18 cellular contexts compared by ENCODE assay signal in genomic region chr10:12465385-12466136, GRCh38.
DNase-seq lines count a peak whose midpoint lies in the region; ATAC-seq and TF ChIP-seq lines count a peak whose summit lies in the region.
"Had no signal": no experiment of that assay in that cellular context is flagged by ENCODE, and none has a peak within 500 bp of the region (broad histone marks: within the 10 kb centered on the region; RNA-seq: fewer than 3 reads in every experiment).

No MANE protein-coding gene starts in this region.

- no peaks in the 10 kb centered on the region for H3K36me3 ChIP-seq in HEK293 (ENCODE audit: control insufficient read depth in 2 of 2, insufficient read depth in 1 of 2, low read length in 2 of 2)

- TF ChIP-seq CTCF in HEK293 (tag by site-specific recombination; IDR thresholded peaks at IDR 0.05), result no peak

- H3K9me3 Mint-ChIP-seq in activated T-cell treated with anti-CD3 and anti-CD28 coated beads, Interleukin-2, amount 50 U/mL, for 24 hours, result no peaks in the 10 kb centered on the region
- no peaks in the 10 kb centered on the region for H3K9me3 Mint-ChIP-seq in activated T-helper 17 cell treated with anti-CD3 and anti-CD28 coated beads, Interleukin-2, amount 50 U/mL, for 72 hours
- no peaks in the 10 kb centered on the region for H3K9me3 Mint-ChIP-seq in stimulated activated effector memory CD8-positive, alpha-beta T cell treated with anti-CD3 and anti-CD28 coated beads, Interleukin-12 subunit alpha, Interleukin-12 subunit beta, amount 100 ng/mL, for 72 hours
- H3K9me3 Mint-ChIP-seq: CD4-positive, alpha-beta T cell had no signal

- H3K4me3 Mint-ChIP-seq in activated T-cell treated with anti-CD3 and anti-CD28 coated beads, Interleukin-2, amount 50 U/mL, for 24 hours, result no peak overlapping the region
- peak overlapping the region; percentile 43 for H3K4me3 Mint-ChIP-seq in activated T-helper 17 cell treated with anti-CD3 and anti-CD28 coated beads, Interleukin-2, amount 50 U/mL, for 72 hours
- H3K4me3 Mint-ChIP-seq in stimulated activated effector memory CD8-positive, alpha-beta T cell treated with anti-CD3 and anti-CD28 coated beads, Interleukin-12 subunit alpha, Interleukin-12 subunit beta, amount 100 ng/mL, for 72 hours, result no peak overlapping the region
- H3K4me3 Mint-ChIP-seq: B cell; CD4-positive, alpha-beta T cell had no signal

- peak; percentile 76 for ATAC-seq in activated T-helper 17 cell treated with anti-CD3 and anti-CD28 coated beads, Interleukin-2, amount 50 U/mL, for 72 hours (replicated peaks)
- ATAC-seq in stimulated activated effector memory CD8-positive, alpha-beta T cell treated with anti-CD3 and anti-CD28 coated beads, Interleukin-12 subunit alpha, Interleukin-12 subunit beta, amount 100 ng/mL, for 72 hours, result peak; percentile 89

- no peak overlapping the region for H3K27ac Mint-ChIP-seq in activated T-cell treated with anti-CD3 and anti-CD28 coated beads, Interleukin-2, amount 50 U/mL, for 24 hours
- no peak overlapping the region for H3K27ac Mint-ChIP-seq in activated T-helper 17 cell treated with anti-CD3 and anti-CD28 coated beads, Interleukin-2, amount 50 U/mL, for 72 hours
- H3K27ac Mint-ChIP-seq in stimulated activated effector memory CD8-positive, alpha-beta T cell treated with anti-CD3 and anti-CD28 coated beads, Interleukin-12 subunit alpha, Interleukin-12 subunit beta, amount 100 ng/mL, for 72 hours, result peak overlapping the region; percentile 84
- H3K27ac Mint-ChIP-seq: B cell; CD4-positive, alpha-beta T cell had no signal

- peak; percentile 12 for DNase-seq in activated T-cell treated with anti-CD3 and anti-CD28 coated beads, Interleukin-2, amount 50 U/mL, for 24 hours
- DNase-seq in activated T-cell treated with anti-CD3 and anti-CD28 coated beads for 4 hours, result no peak
- no peak for DNase-seq in stimulated activated effector memory CD8-positive, alpha-beta T cell treated with anti-CD3 and anti-CD28 coated beads, Interleukin-12 subunit alpha, Interleukin-12 subunit beta, amount 100 ng/mL, for 72 hours (ENCODE audit: low spot score in 2 of 2)
- DNase-seq in NCI-H1417 (lab: John Stamatoyannopoulos, UW), result no peak
- DNase-seq in AG08396 (ENCODE audit: low spot score), result no peak
- no peak for DNase-seq in NCI-H2196 (lab: John Stamatoyannopoulos, UW; ENCODE audit: unreplicated experiment)
- DNase-seq: ACHN; CD4-positive, alpha-beta T cell; DND-41; GDM1; NCI-H1092; NCI-H187; NCI-H510A; SIG-M5 had no signal

- no peaks in the 10 kb centered on the region for H3K27me3 Mint-ChIP-seq in activated T-cell treated with anti-CD3 and anti-CD28 coated beads, Interleukin-2, amount 50 U/mL, for 24 hours
- H3K27me3 Mint-ChIP-seq in activated T-helper 17 cell treated with anti-CD3 and anti-CD28 coated beads, Interleukin-2, amount 50 U/mL, for 72 hours, result no peaks in the 10 kb centered on the region
- H3K27me3 Mint-ChIP-seq: B cell; CD4-positive, alpha-beta T cell had no signal

- no peaks in the 10 kb centered on the region for H3K36me3 Mint-ChIP-seq in activated T-cell treated with anti-CD3 and anti-CD28 coated beads, Interleukin-2, amount 50 U/mL, for 24 hours (ENCODE audit: low read depth)
- H3K36me3 Mint-ChIP-seq in activated T-helper 17 cell treated with anti-CD3 and anti-CD28 coated beads, Interleukin-2, amount 50 U/mL, for 72 hours (ENCODE audit: low read depth), result no peaks in the 10 kb centered on the region
- H3K36me3 Mint-ChIP-seq in stimulated activated effector memory CD8-positive, alpha-beta T cell treated with anti-CD3 and anti-CD28 coated beads, Interleukin-12 subunit alpha, Interleukin-12 subunit beta, amount 100 ng/mL, for 72 hours, result no peaks in the 10 kb centered on the region

- CTCF ChIA-PET in HEK293 (lab: Yijun Ruan, JAX), result no interaction called here

- H3K27ac ChIP-seq in HEK293 (ENCODE audit: extremely low read depth, low read depth, low read length), result no peak overlapping the region
- H3K27ac ChIP-seq: KMS-11 had no signal

- H3K9me3 ChIP-seq in HEK293 (ENCODE audit: control insufficient read depth, insufficient read depth, low read depth, low read length), result no peaks in the 10 kb centered on the region

- H3K4me1 ChIP-seq in HEK293 (ENCODE audit: control insufficient read depth, insufficient read depth, low read length), result peaks cover 4% of the 10 kb centered on the region; the same call in 1 of the 2 replicates

- H3K4me3 ChIP-seq in HEK293 (ENCODE audit: low read depth, low read length), result no peak overlapping the region

- H3K4me1 Mint-ChIP-seq in activated T-cell treated with anti-CD3 and anti-CD28 coated beads, Interleukin-2, amount 50 U/mL, for 24 hours (ENCODE audit: low read depth), result peaks cover 35% of the 10 kb centered on the region
- peaks cover 20% of the 10 kb centered on the region for H3K4me1 Mint-ChIP-seq in activated T-helper 17 cell treated with anti-CD3 and anti-CD28 coated beads, Interleukin-2, amount 50 U/mL, for 72 hours
- H3K4me1 Mint-ChIP-seq in stimulated activated effector memory CD8-positive, alpha-beta T cell treated with anti-CD3 and anti-CD28 coated beads, Interleukin-12 subunit alpha, Interleukin-12 subunit beta, amount 100 ng/mL, for 72 hours, result peaks cover 33% of the 10 kb centered on the region

- POLR2A ChIA-PET in HEK293 (lab: Yijun Ruan, JAX), result no interaction called here

TF ChIP-seq in HEK293, 187 proteins besides CTCF, POLR2A, EP300 and RAD21:
- no peak for TF ChIP-seq ZNF626 (tag by site-specific recombination; IDR thresholded peaks at IDR 0.05)
- TF ChIP-seq ZNF792 (tag by site-specific recombination; IDR thresholded peaks at IDR 0.05), result no peak
- TF ChIP-seq KLF1 (tag by site-specific recombination; IDR thresholded peaks at IDR 0.05), result no peak
- TF ChIP-seq ZNF600 (tag by site-specific recombination; IDR thresholded peaks at IDR 0.05), result no peak
- TF ChIP-seq ZNF677 (tag by site-specific recombination; IDR thresholded peaks at IDR 0.05), result no peak
- no peak for TF ChIP-seq ZFP37 (tag by site-specific recombination; IDR thresholded peaks at IDR 0.05)
- TF ChIP-seq ZFHX2 (tag by site-specific recombination; conservative IDR thresholded peaks at IDR 0.05), result peak; percentile 50
- no peak for TF ChIP-seq ZBTB48 (tag by site-specific recombination; IDR thresholded peaks at IDR 0.05)
- TF ChIP-seq, protein P1, sequence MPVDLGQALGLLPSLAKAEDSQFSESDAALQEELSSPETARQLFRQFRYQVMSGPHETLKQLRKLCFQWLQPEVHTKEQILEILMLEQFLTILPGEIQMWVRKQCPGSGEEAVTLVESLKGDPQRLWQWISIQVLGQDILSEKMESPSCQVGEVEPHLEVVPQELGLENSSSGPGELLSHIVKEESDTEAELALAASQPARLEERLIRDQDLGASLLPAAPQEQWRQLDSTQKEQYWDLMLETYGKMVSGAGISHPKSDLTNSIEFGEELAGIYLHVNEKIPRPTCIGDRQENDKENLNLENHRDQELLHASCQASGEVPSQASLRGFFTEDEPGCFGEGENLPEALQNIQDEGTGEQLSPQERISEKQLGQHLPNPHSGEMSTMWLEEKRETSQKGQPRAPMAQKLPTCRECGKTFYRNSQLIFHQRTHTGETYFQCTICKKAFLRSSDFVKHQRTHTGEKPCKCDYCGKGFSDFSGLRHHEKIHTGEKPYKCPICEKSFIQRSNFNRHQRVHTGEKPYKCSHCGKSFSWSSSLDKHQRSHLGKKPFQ (tag by site-specific recombination; IDR thresholded peaks at IDR 0.05), result peak; percentile 16; the same call in 1 of the 2 replicates
- TF ChIP-seq, protein P2, sequence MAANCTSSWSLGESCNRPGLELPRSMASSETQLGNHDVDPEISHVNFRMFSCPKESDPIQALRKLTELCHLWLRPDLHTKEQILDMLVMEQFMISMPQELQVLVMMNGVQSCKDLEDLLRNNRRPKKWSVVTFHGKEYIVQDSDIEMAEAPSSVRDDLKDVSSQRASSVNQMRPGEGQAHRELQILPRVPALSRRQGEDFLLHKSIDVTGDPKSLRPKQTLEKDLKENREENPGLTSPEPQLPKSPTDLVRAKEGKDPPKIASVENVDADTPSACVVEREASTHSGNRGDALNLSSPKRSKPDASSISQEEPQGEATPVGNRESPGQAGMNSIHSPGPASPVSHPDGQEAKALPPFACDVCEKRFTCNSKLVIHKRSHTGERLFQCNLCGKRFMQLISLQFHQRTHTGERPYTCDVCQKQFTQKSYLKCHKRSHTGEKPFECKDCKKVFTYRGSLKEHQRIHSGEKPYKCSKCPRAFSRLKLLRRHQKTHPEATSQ (tag by site-specific recombination; IDR thresholded peaks at IDR 0.05), result no peak
- peak; percentile 75; the same call in 1 of the 2 replicates for TF ChIP-seq EGR2 (tag by site-specific recombination; IDR thresholded peaks at IDR 0.05; ENCODE audit: low read depth)
- no peak for TF ChIP-seq ZNF174 (tag by site-specific recombination; IDR thresholded peaks at IDR 0.05)
- no peak for TF ChIP-seq ZNF629 (tag by site-specific recombination; IDR thresholded peaks at IDR 0.05)
- no peak for TF ChIP-seq ZNF521 (tag by site-specific recombination; IDR thresholded peaks at IDR 0.05)
- no peak for TF ChIP-seq TRIM28 (IDR thresholded peaks at IDR 0.05; ENCODE audit: borderline replicate concordance, low read length)
- TF ChIP-seq, protein P3, sequence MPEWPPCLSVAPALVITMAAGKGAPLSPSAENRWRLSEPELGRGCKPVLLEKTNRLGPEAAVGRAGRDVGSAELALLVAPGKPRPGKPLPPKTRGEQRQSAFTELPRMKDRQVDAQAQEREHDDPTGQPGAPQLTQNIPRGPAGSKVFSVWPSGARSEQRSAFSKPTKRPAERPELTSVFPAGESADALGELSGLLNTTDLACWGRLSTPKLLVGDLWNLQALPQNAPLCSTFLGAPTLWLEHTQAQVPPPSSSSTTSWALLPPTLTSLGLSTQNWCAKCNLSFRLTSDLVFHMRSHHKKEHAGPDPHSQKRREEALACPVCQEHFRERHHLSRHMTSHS (tag by site-specific recombination; IDR thresholded peaks at IDR 0.05), result no peak
- TF ChIP-seq ZNF777 (tag by site-specific recombination; IDR thresholded peaks at IDR 0.05; ENCODE audit: borderline replicate concordance), result no peak
TF ChIP-seq in HEK293: peak in this region for 3.
